In the genomic region with DNA sequence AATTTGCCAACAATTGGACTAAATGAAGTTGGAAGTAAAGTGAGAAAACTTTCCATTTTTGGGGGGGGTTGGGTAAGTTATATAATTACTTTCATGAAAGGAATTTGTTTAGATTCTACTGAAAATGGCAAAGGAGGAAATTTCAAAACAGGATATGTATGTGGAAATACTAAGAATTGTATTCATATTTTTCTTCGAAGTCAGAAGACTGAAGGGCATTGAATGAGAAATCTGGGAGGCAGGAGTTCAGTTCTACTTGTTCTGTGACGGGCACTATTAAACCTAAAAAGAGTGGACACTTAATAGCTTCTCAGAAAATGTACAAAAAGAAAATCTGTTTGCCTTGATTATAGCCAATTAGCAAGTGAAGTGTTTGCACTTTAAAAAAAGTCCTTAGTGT, we compare ENCODE assay signal across 11 cellular contexts.
DNase-seq lines count a peak whose midpoint lies in the region.
"Had no signal": no experiment of that assay in that cellular context is flagged by ENCODE, and none has a peak within 500 bp of the region (broad histone marks: within the 10 kb centered on the region; RNA-seq: fewer than 3 reads in every experiment).

No MANE protein-coding gene starts in this region.

- H3K9me3 Mint-ChIP-seq in T-helper 1 cell treated with Interleukin-12 subunit alpha and Interleukin-12 subunit beta and Interleukin-4 antibody, amounts not matched to agents 30 μg/mL and 1 μg/mL, for 36 hours = no peaks in the 10 kb centered on the region

- peaks cover 6% of the 10 kb centered on the region for H3K36me3 Mint-ChIP-seq in T-helper 1 cell treated with Interleukin-12 subunit alpha and Interleukin-12 subunit beta and Interleukin-4 antibody, amounts not matched to agents 30 μg/mL and 1 μg/mL, for 36 hours (ENCODE audit: low read depth)

- H3K27me3 Mint-ChIP-seq in T-helper 1 cell treated with Interleukin-12 subunit alpha and Interleukin-12 subunit beta and Interleukin-4 antibody, amounts not matched to agents 30 μg/mL and 1 μg/mL, for 36 hours (ENCODE audit: low read depth) = no peaks in the 10 kb centered on the region

- peak overlapping the region; percentile 24 for H3K4me3 Mint-ChIP-seq in T-helper 1 cell treated with Interleukin-12 subunit alpha and Interleukin-12 subunit beta and Interleukin-4 antibody, amounts not matched to agents 30 μg/mL and 1 μg/mL, for 36 hours

- H3K4me1 Mint-ChIP-seq in T-helper 1 cell treated with Interleukin-12 subunit alpha and Interleukin-12 subunit beta and Interleukin-4 antibody, amounts not matched to agents 30 μg/mL and 1 μg/mL, for 36 hours (ENCODE audit: low read depth) = peaks cover 17% of the 10 kb centered on the region

- H3K27ac Mint-ChIP-seq in T-helper 1 cell treated with Interleukin-12 subunit alpha and Interleukin-12 subunit beta and Interleukin-4 antibody, amounts not matched to agents 30 μg/mL and 1 μg/mL, for 36 hours = peak overlapping the region; percentile 13

- DNase-seq in T-helper 1 cell (no peak), LHCN-M2 (ENCODE audit: low read depth) (peak; percentile 50), dermis blood vessel endothelial cell (peak; percentile 61), non-pigmented ciliary epithelial cell (ENCODE audit: low read depth) (peak; percentile 61), NCI-H1694 treated with DMSO at 0.1 percent for 48 hours (lab: John Stamatoyannopoulos, UW) (no peak), NCI-H2029 treated with DMSO at 0.1 percent for 48 hours (lab: John Stamatoyannopoulos, UW) (no peak), NCI-H2196 treated with DMSO at 0.1 percent for 48 hours (lab: John Stamatoyannopoulos, UW; ENCODE audit: unreplicated experiment) (no peak)
- DNase-seq: cortex of kidney, MG63, sigmoid colon had no signal

Comparison
In these comparisons a context has a peak if more than half of its experiments do, and no peak if none do; other contexts are left out.
1. DNase-seq: peak in LHCN-M2 (single experiment), dermis blood vessel endothelial cell (single experiment) and non-pigmented ciliary epithelial cell (single experiment); none in T-helper 1 cell (0 of 5), NCI-H1694 treated with DMSO at 0.1 percent for 48 hours (single experiment), NCI-H2029 treated with DMSO at 0.1 percent for 48 hours (single experiment) and NCI-H2196 treated with DMSO at 0.1 percent for 48 hours (single experiment).